8 cellular contexts compared by ENCODE assay signal in genomic region chr10:73543-74265, GRCh38. TPM values are rescaled to one million over a fixed set of nuclear protein-coding genes. Genes with fewer than 3 reads are reported as not detected.
A peak's percentile ranks its signal among the peaks of the same experiment; 100 is the strongest.
DNase-seq lines count a peak whose midpoint lies in the region; ATAC-seq and TF ChIP-seq lines count a peak whose summit lies in the region.
"Not testable (repeated sequence)": the region's sequence is repeated elsewhere in the genome, so short reads cannot be mapped to it uniquely, and the experiment has no call there.

No MANE protein-coding gene starts in this region.

- ATAC-seq in body of pancreas (peak; percentile 49), Right ventricle myocardium inferior (peak; percentile 50)

- POLR2A ChIA-PET in AG04449 (lab: Yijun Ruan, JAX), result not testable (repeated sequence)

- H3K4me3 ChIP-seq in AG04449 (ENCODE audit: low read depth, low read length) (peak overlapping the region; percentile 63), body of pancreas (peak overlapping the region; percentile 43 to 55)
- H3K4me3 ChIP-seq in mucosa of stomach (ENCODE audit: low read length), result not testable (repeated sequence)

- H3K27me3 ChIP-seq in body of pancreas; mucosa of stomach (ENCODE audit: control insufficient read depth, insufficient read depth, low read length): not testable (repeated sequence)

- 6 to 35% methylated on average over 8 to 61 of the region's 65 CpGs for WGBS in body of pancreas, 2 donors

- not testable (repeated sequence) for TF ChIP-seq POLR2A in body of pancreas (IDR thresholded peaks at IDR 0.05)

- peak overlapping the region; percentile 74 for H3K9ac ChIP-seq in mucosa of stomach (ENCODE audit: low read length)

- peak; percentile 67 for TF ChIP-seq CTCF in AG04449 (IDR thresholded peaks at IDR 0.05; ENCODE audit: insufficient read depth, low read length, missing control alignments)
- peak; percentile 68 for TF ChIP-seq CTCF in GM12874 (IDR thresholded peaks at IDR 0.05; ENCODE audit: insufficient read depth, low read depth, low read length)
- TF ChIP-seq CTCF in body of pancreas (IDR thresholded peaks at IDR 0.05), result peak; percentile 46 to 83 (median 54)

- H3K9me3 ChIP-seq in body of pancreas; mucosa of stomach (ENCODE audit: control insufficient read depth, low read length): not testable (repeated sequence)

- not testable (repeated sequence) for H3K36me3 ChIP-seq in body of pancreas (replicated peaks in 1 of 2; ENCODE audit: insufficient read depth in 1 of 2, low read depth in 2 of 2); mucosa of stomach (ENCODE audit: control insufficient read depth, insufficient read depth, low read length)

- CTCF ChIA-PET in AG04449 (lab: Yijun Ruan, JAX), result interaction anchor here (0.7 kb wide), 1 partner anchor 36 kb away, joined by 3 read pairs; no protein-coding TSS in a partner anchor

- not testable (repeated sequence) for DNase-seq in AG04449 (ENCODE audit: low read depth, low spot score)
- DNase-seq in NCI-H345 (lab: John Stamatoyannopoulos, UW) (peak; percentile 20), body of pancreas (peak; percentile 38 to 73 (median 56)), Right ventricle myocardium inferior (ENCODE audit: missing footprints) (peak; percentile 77)
- DNase-seq in activated CD4-positive, alpha-beta T cell treated with anti-CD3 and anti-CD28 coated beads for 48 hours, result peak; percentile 52
- peak; percentile 51 for DNase-seq in stimulated activated CD4-positive, alpha-beta T cell treated with anti-CD3 and anti-CD28 coated beads, Interleukin-4, amount 100 ng/mL, for 1 hour

- peak overlapping the region in 3 of 4 donors; percentile 6 to 49 (median 18) for H3K27ac ChIP-seq in body of pancreas

- intact Hi-C loops in body of pancreas (cut with DNase I); Right ventricle myocardium inferior (cut with DNase I): not testable (repeated sequence)

- not testable (repeated sequence) for H3K4me1 ChIP-seq in body of pancreas; mucosa of stomach (ENCODE audit: control insufficient read depth, insufficient read depth, low read length)

RNA-seq across cellular contexts. Expression of gene TUBB8, which starts 24.6 kb away (rescaled TPM):
- total RNA-seq in body of pancreas, result 10 to 100 TPM in 1 of 2 donors, not detected in 1; 14.2 TPM
- total RNA-seq in Right ventricle myocardium inferior, result not detected
